ENCODE assay signal across 8 cellular contexts in genomic region chr19:50333737-50334617, GRCh38. TPM values are rescaled to one million over a fixed set of nuclear protein-coding genes. Genes with fewer than 3 reads are reported as not detected.
DNase-seq lines count a peak whose midpoint lies in the region; TF ChIP-seq lines count a peak whose summit lies in the region.

No MANE protein-coding gene starts in this region.

- H3K9me3 Mint-ChIP-seq in activated CD4-positive, alpha-beta memory T cell treated with anti-CD3 and anti-CD28 coated beads for 36 hours, result no peaks in the 10 kb centered on the region

- H3K4me1 Mint-ChIP-seq in activated CD4-positive, alpha-beta memory T cell treated with anti-CD3 and anti-CD28 coated beads for 36 hours (ENCODE audit: low read depth), result peaks cover 59% of the 10 kb centered on the region

- intact Hi-C loops in activated CD4-positive, alpha-beta memory T cell treated with anti-CD3 and anti-CD28 coated beads for 36 hours (cut with micrococcal nuclease), result loop anchor here (1.0 to 10.0 kb wide), 3 partner anchors 42 to 471 kb away; partner anchors contain the start of genes NR1H2 and POLD1

- H3K36me3 Mint-ChIP-seq in activated CD4-positive, alpha-beta memory T cell treated with anti-CD3 and anti-CD28 coated beads for 36 hours, result peaks cover 25% of the 10 kb centered on the region

- H3K9me3 ChIP-seq in endocrine pancreas (ENCODE audit: control insufficient read depth, low read length) (no peaks in the 10 kb centered on the region), MG63 (no peaks in the 10 kb centered on the region)

- no peaks in the 10 kb centered on the region for H3K4me1 ChIP-seq in endocrine pancreas (ENCODE audit: control insufficient read depth, insufficient read depth, low read length)

- H3K36me3 ChIP-seq in endocrine pancreas (ENCODE audit: control insufficient read depth, insufficient read depth, low read length) (no peaks in the 10 kb centered on the region), MG63 (no peaks in the 10 kb centered on the region)

- DNase-seq in HEK293T (ENCODE audit: extremely low spot score) (peak; percentile 93), NCI-H146 treated with DMSO at 0.1 percent for 48 hours (lab: John Stamatoyannopoulos, UW; ENCODE audit: unreplicated experiment) (peak; percentile 56), mucosa of gallbladder (ENCODE audit: low spot score) (peak; percentile 81), MG63 (no peak)
- peak; percentile 87 for DNase-seq in activated CD4-positive, alpha-beta memory T cell treated with anti-CD3 and anti-CD28 coated beads for 36 hours
- peak; percentile 90 for DNase-seq in stimulated activated CD8-positive, alpha-beta memory T cell treated with anti-CD3 and anti-CD28 coated beads, Interleukin-4, amount 100 ng/mL, for 48 hours

- TF ChIP-seq POLR2A in GM10847 (IDR thresholded peaks at IDR 0.05; ENCODE audit: extremely low read depth, insufficient read length), result peak; percentile 33

- CTCF ChIA-PET in HEK293T (lab: Yijun Ruan, JAX), result no interaction called here
- CTCF ChIA-PET in activated CD4-positive, alpha-beta memory T cell treated with anti-CD3 and anti-CD28 coated beads for 36 hours (lab: Charles Lee), result interaction anchor here (0.6 to 2.0 kb wide), 5 partner anchors 13 to 126 kb away, joined by 4 to 11 read pairs (median 5); no protein-coding TSS in a partner anchor

- H3K27me3 ChIP-seq in endocrine pancreas (ENCODE audit: control insufficient read depth, insufficient read depth, low read length) (no peaks in the 10 kb centered on the region), MG63 (peaks cover 25% of the 10 kb centered on the region)

- POLR2A ChIA-PET in HEK293T (lab: Yijun Ruan, JAX), result interaction anchor here (0.6 to 1.1 kb wide), 7 partner anchors 18 to 377 kb away, joined by 3 to 7 read pairs (median 3); partner anchors contain the start of gene POLD1
- POLR2A ChIA-PET in activated CD4-positive, alpha-beta memory T cell treated with anti-CD3 and anti-CD28 coated beads for 36 hours (lab: Charles Lee), result interaction anchor here (0.7 to 1.1 kb wide), 4 partner anchors 13 to 50 kb away, joined by 3 read pairs; partner anchors contain the start of gene POLD1

- no peak overlapping the region for H3K4me3 ChIP-seq in endocrine pancreas (ENCODE audit: control insufficient read depth, insufficient read depth, low read length)
- H3K4me3 ChIP-seq in MG63, result no peak overlapping the region

- peaks cover 34% of the 10 kb centered on the region for H3K27me3 Mint-ChIP-seq in activated CD4-positive, alpha-beta memory T cell treated with anti-CD3 and anti-CD28 coated beads for 36 hours

- peak overlapping the region; percentile 79 for H3K4me3 Mint-ChIP-seq in activated CD4-positive, alpha-beta memory T cell treated with anti-CD3 and anti-CD28 coated beads for 36 hours

- H3K9ac ChIP-seq in endocrine pancreas (ENCODE audit: control insufficient read depth, insufficient read depth, low read length), result peak overlapping the region; percentile 55

- peak overlapping the region; percentile 94 for H3K27ac Mint-ChIP-seq in activated CD4-positive, alpha-beta memory T cell treated with anti-CD3 and anti-CD28 coated beads for 36 hours

TF ChIP-seq in HEK293T, 16 proteins besides CTCF, POLR2A, EP300 and RAD21:
- TF ChIP-seq HDGF (IDR thresholded peaks at IDR 0.05; ENCODE audit: borderline replicate concordance) (no peak), BHLHE40 (IDR thresholded peaks at IDR 0.05; ENCODE audit: borderline replicate concordance) (no peak), L3MBTL2 (conservative IDR thresholded peaks at IDR 0.05) (peak; percentile 99), ARNT (IDR thresholded peaks at IDR 0.05) (no peak), TARDBP (IDR thresholded peaks at IDR 0.05) (peak; percentile 91), ELF4 (IDR thresholded peaks at IDR 0.05) (peak; percentile 53; the same call in 1 of the 2 replicates), NFRKB (IDR thresholded peaks at IDR 0.05) (no peak)
- TF ChIP-seq, protein P1, sequence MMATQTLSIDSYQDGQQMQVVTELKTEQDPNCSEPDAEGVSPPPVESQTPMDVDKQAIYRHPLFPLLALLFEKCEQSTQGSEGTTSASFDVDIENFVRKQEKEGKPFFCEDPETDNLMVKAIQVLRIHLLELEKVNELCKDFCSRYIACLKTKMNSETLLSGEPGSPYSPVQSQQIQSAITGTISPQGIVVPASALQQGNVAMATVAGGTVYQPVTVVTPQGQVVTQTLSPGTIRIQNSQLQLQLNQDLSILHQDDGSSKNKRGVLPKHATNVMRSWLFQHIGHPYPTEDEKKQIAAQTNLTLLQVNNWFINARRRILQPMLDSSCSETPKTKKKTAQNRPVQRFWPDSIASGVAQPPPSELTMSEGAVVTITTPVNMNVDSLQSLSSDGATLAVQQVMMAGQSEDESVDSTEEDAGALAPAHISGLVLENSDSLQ (IDR thresholded peaks at IDR 0.05), result peak; percentile 63; the same call in 1 of the 2 replicates

RNA-seq across cellular contexts. Expression of gene KCNC3, which starts 4.8 kb away (rescaled TPM):
- 1 to 10 TPM; 5.4 to 6.2 TPM for total RNA-seq in activated CD4-positive, alpha-beta memory T cell treated with anti-CD3 and anti-CD28 coated beads for 36 hours
- total RNA-seq in mucosa of gallbladder, result 8.6 TPM
- not detected in 2 replicates for total RNA-seq in MG63 (2014; rRNA removed; shearing (Covaris generic); ENCODE audit: low replicate concordance)

RNA-seq across cellular contexts. Expression of gene NAPSA, which starts 31.5 kb away (rescaled TPM):
- 10 to 100 TPM; 88.8 to 99.8 TPM for total RNA-seq in activated CD4-positive, alpha-beta memory T cell treated with anti-CD3 and anti-CD28 coated beads for 36 hours
- total RNA-seq in mucosa of gallbladder, result 8.1 TPM
- total RNA-seq in MG63 (2014; rRNA removed; shearing (Covaris generic); ENCODE audit: low replicate concordance), result 1.5 TPM in 1 of 2 replicates, not detected in the other

RNA-seq across cellular contexts. Expression of gene NR1H2, which starts 42.3 kb away (rescaled TPM):
- total RNA-seq in activated CD4-positive, alpha-beta memory T cell treated with anti-CD3 and anti-CD28 coated beads for 36 hours, result 10 to 100 TPM; 73.9 to 75.6 TPM
- 92.3 TPM for total RNA-seq in mucosa of gallbladder
- 113 and 173 TPM in 2 replicates for total RNA-seq in MG63 (2014; rRNA removed; shearing (Covaris generic); ENCODE audit: low replicate concordance)

RNA-seq across cellular contexts. Expression of gene POLD1, which starts 50.2 kb away (rescaled TPM):
- total RNA-seq in activated CD4-positive, alpha-beta memory T cell treated with anti-CD3 and anti-CD28 coated beads for 36 hours, result 100 to 1,000 TPM; 190 to 191 TPM
- total RNA-seq in mucosa of gallbladder, result 16.2 TPM
- 44.1 and 117 TPM in 2 replicates for total RNA-seq in MG63 (2014; rRNA removed; shearing (Covaris generic); ENCODE audit: low replicate concordance)
